In genomic region chr12:6866163-6866919, GRCh38 we compare ENCODE assay signal across 8 cellular contexts. TPM values are rescaled to one million over a fixed set of nuclear protein-coding genes. Genes with fewer than 3 reads are reported as not detected.
DNase-seq lines count a peak whose midpoint lies in the region; ATAC-seq lines count a peak whose summit lies in the region.

No MANE protein-coding gene starts in this region.

- CTCF ChIA-PET in activated CD4-positive, alpha-beta memory T cell treated with anti-CD3 and anti-CD28 coated beads, Interleukin-2, amount 10 ng/mL, durations not matched to agents 7 days and 5 days (lab: Charles Lee): interaction anchor here (0.7 to 11.4 kb wide), 4 partner anchors 9 to 247 kb away, joined by 3 to 161 read pairs (median 4); partner anchors contain the start of genes CDCA3 and USP5

- H3K27me3 Mint-ChIP-seq in activated CD4-positive, alpha-beta memory T cell treated with anti-CD3 and anti-CD28 coated beads, Interleukin-2, amount 10 ng/mL, durations not matched to agents 7 days and 5 days: no peaks in the 10 kb centered on the region
- no peaks in the 10 kb centered on the region for H3K27me3 Mint-ChIP-seq in stimulated activated naive B cell treated with anti-CD40 and anti-IgM and Interleukin-4, amounts not matched to agents 10 μg/mL and 1 μg/mL and 100 μg/mL, for 72 hours

- peak overlapping the region; percentile 95 for H3K27ac Mint-ChIP-seq in activated CD4-positive, alpha-beta memory T cell treated with anti-CD3 and anti-CD28 coated beads, Interleukin-2, amount 10 ng/mL, durations not matched to agents 7 days and 5 days
- peak overlapping the region; percentile 51 for H3K27ac Mint-ChIP-seq in stimulated activated naive B cell treated with anti-CD40 and anti-IgM and Interleukin-4, amounts not matched to agents 10 μg/mL and 1 μg/mL and 100 μg/mL, for 72 hours

- H3K9ac ChIP-seq in iPS-20b (ENCODE audit: low read depth, low read length): peak overlapping the region; percentile 83; the same call in 1 of the 2 replicates

- H3K4me3 Mint-ChIP-seq in activated CD4-positive, alpha-beta memory T cell treated with anti-CD3 and anti-CD28 coated beads, Interleukin-2, amount 10 ng/mL, durations not matched to agents 7 days and 5 days: peak overlapping the region; percentile 97
- H3K4me3 Mint-ChIP-seq in stimulated activated naive B cell treated with anti-CD40 and anti-IgM and Interleukin-4, amounts not matched to agents 10 μg/mL and 1 μg/mL and 100 μg/mL, for 72 hours: peak overlapping the region; percentile 96 to 97

- H3K27me3 ChIP-seq in iPS-20b (ENCODE audit: insufficient read depth, low read length): no peaks in the 10 kb centered on the region

- peaks cover 41% of the 10 kb centered on the region for H3K4me1 Mint-ChIP-seq in activated CD4-positive, alpha-beta memory T cell treated with anti-CD3 and anti-CD28 coated beads, Interleukin-2, amount 10 ng/mL, durations not matched to agents 7 days and 5 days
- peaks cover 36 to 45% of the 10 kb centered on the region in 2 donors for H3K4me1 Mint-ChIP-seq in stimulated activated naive B cell treated with anti-CD40 and anti-IgM and Interleukin-4, amounts not matched to agents 10 μg/mL and 1 μg/mL and 100 μg/mL, for 72 hours

- no peak overlapping the region for H3K27ac ChIP-seq in iPS-20b (ENCODE audit: low read length)

- POLR2A ChIA-PET in activated CD4-positive, alpha-beta memory T cell treated with anti-CD3 and anti-CD28 coated beads, Interleukin-2, amount 10 ng/mL, durations not matched to agents 7 days and 5 days (lab: Charles Lee): interaction anchor here (0.7 to 11.4 kb wide), 20 partner anchors 10 to 257 kb away, joined by 3 to 312 read pairs (median 4); partner anchors contain the start of genes C12orf57, CDCA3, COPS7A and LRRC23

- H3K9me3 ChIP-seq in iPS-20b (ENCODE audit: insufficient read depth, low read depth, low read length): no peaks in the 10 kb centered on the region

- DNase-seq in NCI-H146 (lab: John Stamatoyannopoulos, UW) (peak; percentile 29), NCI-H146 treated with DMSO at 0.1 percent for 48 hours (lab: John Stamatoyannopoulos, UW; ENCODE audit: unreplicated experiment) (no peak), CD1c-positive myeloid dendritic cell (ENCODE audit: extremely low spot score) (no peak)
- no peak for DNase-seq in activated CD4-positive, alpha-beta memory T cell treated with anti-CD3 and anti-CD28 coated beads, Interleukin-2, amount 10 ng/mL, durations not matched to agents 7 days and 5 days
- no peak for DNase-seq in stimulated activated naive B cell treated with anti-CD40 and anti-IgM and Interleukin-4, amounts not matched to agents 10 μg/mL and 1 μg/mL and 100 μg/mL, for 72 hours
- DNase-seq in activated effector memory CD4-positive, alpha-beta T cell treated with Interleukin-2 at 50 U/mL for 16 hours: no peak

- H3K4me3 ChIP-seq in iPS-20b (ENCODE audit: low read length): peak overlapping the region; percentile 98

- H3K4me1 ChIP-seq in iPS-20b (ENCODE audit: insufficient read depth, low read length): peaks cover 7% of the 10 kb centered on the region; the same call in 1 of the 2 replicates

- ATAC-seq in stimulated activated naive B cell treated with anti-CD40 and anti-IgM and Interleukin-4, amounts not matched to agents 10 μg/mL and 1 μg/mL and 100 μg/mL, for 72 hours (replicated peaks): no peak
- ATAC-seq in GM21717 (IDR thresholded peaks at IDR 0.05; ENCODE audit: unreplicated experiment): no peak

- H3K9me3 Mint-ChIP-seq in activated CD4-positive, alpha-beta memory T cell treated with anti-CD3 and anti-CD28 coated beads, Interleukin-2, amount 10 ng/mL, durations not matched to agents 7 days and 5 days: no peaks in the 10 kb centered on the region
- H3K9me3 Mint-ChIP-seq in stimulated activated naive B cell treated with anti-CD40 and anti-IgM and Interleukin-4, amounts not matched to agents 10 μg/mL and 1 μg/mL and 100 μg/mL, for 72 hours: no peaks in the 10 kb centered on the region

- H3K36me3 Mint-ChIP-seq in activated CD4-positive, alpha-beta memory T cell treated with anti-CD3 and anti-CD28 coated beads, Interleukin-2, amount 10 ng/mL, durations not matched to agents 7 days and 5 days (ENCODE audit: low read depth): peaks cover 70% of the 10 kb centered on the region
- peaks cover 54 to 77% of the 10 kb centered on the region in 2 donors for H3K36me3 Mint-ChIP-seq in stimulated activated naive B cell treated with anti-CD40 and anti-IgM and Interleukin-4, amounts not matched to agents 10 μg/mL and 1 μg/mL and 100 μg/mL, for 72 hours

- peaks cover 70% of the 10 kb centered on the region for H3K36me3 ChIP-seq in iPS-20b (ENCODE audit: insufficient read depth, low read depth, low read length)

RNA-seq across cellular contexts. Expression of gene TPI1, which starts 1.0 kb away (rescaled TPM):
- total RNA-seq in activated CD4-positive, alpha-beta memory T cell treated with anti-CD3 and anti-CD28 coated beads, Interleukin-2, amount 10 ng/mL, durations not matched to agents 7 days and 5 days: 1,000 to 10,000 TPM; 1,228 to 1,253 TPM

RNA-seq across cellular contexts. Expression of gene SPSB2, which starts 6.8 kb away (rescaled TPM):
- 10 to 100 TPM; 11.1 to 11.2 TPM for total RNA-seq in activated CD4-positive, alpha-beta memory T cell treated with anti-CD3 and anti-CD28 coated beads, Interleukin-2, amount 10 ng/mL, durations not matched to agents 7 days and 5 days

RNA-seq across cellular contexts. Expression of gene USP5, which starts 14.4 kb away (rescaled TPM):
- 100 to 1,000 TPM in 1 of 2 experiments, 10 to 100 TPM in 1; 91.4 to 109 TPM for total RNA-seq in activated CD4-positive, alpha-beta memory T cell treated with anti-CD3 and anti-CD28 coated beads, Interleukin-2, amount 10 ng/mL, durations not matched to agents 7 days and 5 days

RNA-seq across cellular contexts. Expression of gene CDCA3, which starts 15.3 kb away (rescaled TPM):
- 100 to 1,000 TPM in 1 of 2 experiments, 10 to 100 TPM in 1; 96.5 to 101 TPM for total RNA-seq in activated CD4-positive, alpha-beta memory T cell treated with anti-CD3 and anti-CD28 coated beads, Interleukin-2, amount 10 ng/mL, durations not matched to agents 7 days and 5 days

RNA-seq across cellular contexts. Expression of gene GNB3, which starts 25.6 kb away (rescaled TPM):
- not detected for total RNA-seq in activated CD4-positive, alpha-beta memory T cell treated with anti-CD3 and anti-CD28 coated beads, Interleukin-2, amount 10 ng/mL, durations not matched to agents 7 days and 5 days
